Comparison of ENCODE assay signal across 22 cellular contexts in genomic region chr15:85399627-85400026, GRCh38.
"Had no signal": no experiment of that assay in that cellular context is flagged by ENCODE, and none has a peak within 500 bp of the region (broad histone marks: within the 10 kb centered on the region; RNA-seq: fewer than 3 reads in every experiment).

No MANE protein-coding gene starts in this region.

- H3K9me3 ChIP-seq: lower lobe of right lung, ovary, psoas muscle, sigmoid colon, spleen, testis, tibial artery, upper lobe of right lung, uterus had no signal

- H2AFZ ChIP-seq: hepatocyte had no signal

- H3K4me3 ChIP-seq: dorsolateral prefrontal cortex, hepatocyte, lower lobe of right lung, ovary, psoas muscle, sigmoid colon, spleen, testis, tibial artery, upper lobe of right lung, uterus had no signal

- H3K27me3 Mint-ChIP-seq: naive thymus-derived CD8-positive, alpha-beta T cell; stimulated activated memory B cell treated with anti-CD40 and anti-IgM and Interleukin-4, amounts not matched to agents 10 μg/mL and 1 μg/mL and 100 μg/mL, for 72 hours had no signal

- DNase-seq: dorsolateral prefrontal cortex; effector CD4-positive, alpha-beta T cell; left cardiac atrium; left ventricle myocardium superior; lower lobe of right lung; naive thymus-derived CD8-positive, alpha-beta T cell; occipital lobe; ovary; posterior cingulate gyrus; psoas muscle; right cardiac atrium; sigmoid colon; spleen; stimulated activated CD4-positive, alpha-beta T cell treated with anti-CD3 and anti-CD28 coated beads, Interleukin-4, amount 100 ng/mL, for 4 hours; stimulated activated naive CD8-positive, alpha-beta T cell treated with anti-CD3 and anti-CD28 coated beads, Interleukin-15, Interleukin-2, amounts not matched to agents 100 U/mL and 50 U/mL, for 24 hours; substantia nigra; testis; tibial artery; upper lobe of right lung; uterus had no signal

- H3K4me2 ChIP-seq: hepatocyte had no signal

- H3K4me3 Mint-ChIP-seq: stimulated activated memory B cell treated with anti-CD40 and anti-IgM and Interleukin-4, amounts not matched to agents 10 μg/mL and 1 μg/mL and 100 μg/mL, for 72 hours had no signal

- H3K27me3 ChIP-seq: dorsolateral prefrontal cortex, hepatocyte, ovary, sigmoid colon, spleen, testis, tibial artery, upper lobe of right lung, uterus had no signal

- H3K36me3 ChIP-seq: lower lobe of right lung, ovary, sigmoid colon, spleen, tibial artery, upper lobe of right lung, uterus had no signal

- ATAC-seq: left cardiac atrium; left ventricle myocardium superior; lower lobe of right lung; naive thymus-derived CD8-positive, alpha-beta T cell; psoas muscle; right cardiac atrium; stimulated activated memory B cell treated with anti-CD40 and anti-IgM and Interleukin-4, amounts not matched to agents 10 μg/mL and 1 μg/mL and 100 μg/mL, for 72 hours; stimulated activated naive CD8-positive, alpha-beta T cell treated with anti-CD3 and anti-CD28 coated beads, Interleukin-15, Interleukin-2, amounts not matched to agents 100 U/mL and 50 U/mL, for 24 hours; upper lobe of right lung had no signal

- H3K27ac ChIP-seq: dorsolateral prefrontal cortex, hepatocyte, lower lobe of right lung, ovary, psoas muscle, sigmoid colon, spleen, testis, tibial artery, upper lobe of right lung had no signal

- H3K9me3 Mint-ChIP-seq: naive thymus-derived CD8-positive, alpha-beta T cell; stimulated activated memory B cell treated with anti-CD40 and anti-IgM and Interleukin-4, amounts not matched to agents 10 μg/mL and 1 μg/mL and 100 μg/mL, for 72 hours had no signal

- H3K36me3 Mint-ChIP-seq: stimulated activated memory B cell treated with anti-CD40 and anti-IgM and Interleukin-4, amounts not matched to agents 10 μg/mL and 1 μg/mL and 100 μg/mL, for 72 hours had no signal
